Comparison of ENCODE assay signal across 8 cellular contexts in the genomic region with DNA sequence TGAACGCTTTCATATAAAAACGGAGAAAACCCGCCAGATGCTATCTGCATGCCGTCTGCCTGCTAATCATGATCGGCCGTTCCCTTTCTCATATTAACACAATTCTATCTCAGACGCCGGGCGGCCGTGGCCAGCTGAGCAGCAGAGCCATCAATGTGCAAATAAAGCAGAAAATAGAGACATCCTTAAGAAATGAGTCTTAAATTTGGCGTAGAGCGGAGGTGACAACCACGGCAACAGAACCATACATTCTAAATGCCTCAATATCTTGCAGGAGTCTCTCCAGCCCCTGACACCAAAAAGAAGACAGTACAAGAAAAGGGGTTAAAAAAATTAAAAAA. TPM values are rescaled to one million over a fixed set of nuclear protein-coding genes. Genes with fewer than 3 reads are reported as not detected.
DNase-seq lines count a peak whose midpoint lies in the region; ATAC-seq and TF ChIP-seq lines count a peak whose summit lies in the region.

No MANE protein-coding gene starts in this region.

- ATAC-seq in GM18907 (IDR thresholded peaks at IDR 0.05; ENCODE audit: unreplicated experiment), result no peak
- ATAC-seq in HG02884 (IDR thresholded peaks at IDR 0.05; ENCODE audit: unreplicated experiment), result no peak

- H3K9me2 ChIP-seq in PC-9 (ENCODE audit: insufficient read depth), result no peaks in the 10 kb centered on the region

- H3K79me2 ChIP-seq in PC-9 (ENCODE audit: low read depth), result peaks cover 45% of the 10 kb centered on the region
- H3K79me2 ChIP-seq in parathyroid adenoma, result no peaks in the 10 kb centered on the region

- intact Hi-C loops in PC-9 (cut with micrococcal nuclease; ENCODE audit: unreplicated experiment), result loop anchor here (2.0 kb wide), 1 partner anchor 1159 kb away; no protein-coding TSS in a partner anchor

- no TSS peak for BruUV-seq in PC-9 (replicated peaks; lab: Mats Ljungman, UMichigan)

- H4K20me1 ChIP-seq in PC-9 (ENCODE audit: insufficient read depth), result peaks cover 8% of the 10 kb centered on the region; the same call in 1 of the 2 replicates

- POLR2A ChIA-PET in PC-9 (lab: Charles Lee; ENCODE audit: unreplicated experiment), result no interaction called here

- peak; percentile 23 for DNase-seq in activated T-cell treated with anti-CD3 and anti-CD28 coated beads, Interleukin-2, amount 50 U/mL, for 1 hour
- DNase-seq in activated T-cell treated with anti-CD3 and anti-CD28 coated beads for 4 hours (no peak), PC-9 (peak in 1 of 2 experiments; percentile 38), endothelial cell (ENCODE audit: low spot score) (no peak), NCI-H446 treated with DMSO at 0.1 percent for 48 hours (lab: John Stamatoyannopoulos, UW) (no peak)

- H3K4me1 ChIP-seq in PC-9 (replicated peaks; ENCODE audit: insufficient read depth), result peaks cover 24% of the 10 kb centered on the region
- peaks cover 3% of the 10 kb centered on the region for H3K4me1 ChIP-seq in parathyroid adenoma

- H3K9me3 Mint-ChIP-seq in endothelial cell (ENCODE audit: unreplicated experiment), result no peaks in the 10 kb centered on the region

- no peaks in the 10 kb centered on the region; the same call in 1 of the 2 replicates for H3F3A ChIP-seq in PC-9 (ENCODE audit: insufficient read depth, low read depth)

- CTCF ChIA-PET in PC-9 (lab: Charles Lee), result no interaction called here

- H3K27ac ChIP-seq in PC-9 (no peak overlapping the region), parathyroid adenoma (peak overlapping the region; percentile 50)

- peaks cover 22% of the 10 kb centered on the region for H3K27me3 Mint-ChIP-seq in endothelial cell (ENCODE audit: unreplicated experiment)

- H3K9ac ChIP-seq in parathyroid adenoma, result no peak overlapping the region

- H3K4me1 Mint-ChIP-seq in endothelial cell (ENCODE audit: unreplicated experiment), result peaks cover 29% of the 10 kb centered on the region

- H3K27me3 ChIP-seq in PC-9 (ENCODE audit: insufficient read depth, low read depth) (no peaks in the 10 kb centered on the region), parathyroid adenoma (ENCODE audit: control insufficient read depth, insufficient read depth, low read length) (no peaks in the 10 kb centered on the region)

- no peaks in the 10 kb centered on the region for H3K9me3 ChIP-seq in PC-9 (ENCODE audit: insufficient read depth, low read depth)
- no peaks in the 10 kb centered on the region for H3K9me3 ChIP-seq in parathyroid adenoma (ENCODE audit: control insufficient read depth, low read length)

- no peaks in the 10 kb centered on the region for H3K36me3 Mint-ChIP-seq in endothelial cell (ENCODE audit: low read depth, unreplicated experiment)

- H2AFZ ChIP-seq in PC-9, result peak overlapping the region; percentile 80
- H2AFZ ChIP-seq in parathyroid adenoma, result peak overlapping the region; percentile 72

- peak overlapping the region; percentile 53 for H3K27ac Mint-ChIP-seq in endothelial cell (ENCODE audit: unreplicated experiment)

- peak overlapping the region; percentile 81 for H3K4me2 ChIP-seq in PC-9
- H3K4me2 ChIP-seq in parathyroid adenoma (ENCODE audit: low read length), result peak overlapping the region; percentile 9

- peak overlapping the region; percentile 91 for H3K4me3 Mint-ChIP-seq in endothelial cell (ENCODE audit: unreplicated experiment)

- H3K4me3 ChIP-seq in PC-9, result peak overlapping the region; percentile 80
- H3K4me3 ChIP-seq in parathyroid adenoma (ENCODE audit: low read depth, low read length), result peak overlapping the region; percentile 38

- H3K36me3 ChIP-seq in PC-9 (ENCODE audit: low read depth), result no peaks in the 10 kb centered on the region
- no peaks in the 10 kb centered on the region for H3K36me3 ChIP-seq in parathyroid adenoma (ENCODE audit: control insufficient read depth, insufficient read depth, low read length)

- TF ChIP-seq CTCF in PC-9 (conservative IDR thresholded peaks at IDR 0.05) (no peak), endothelial cell (IDR thresholded peaks at IDR 0.05; ENCODE audit: unreplicated experiment) (no peak), parathyroid adenoma (IDR thresholded peaks at IDR 0.05) (no peak)

RNA-seq across cellular contexts. Expression of gene IRX5, which starts 2.7 kb away (rescaled TPM):
- not detected in 2 replicates for total RNA-seq in PC-9 (2021)
- total RNA-seq in endothelial cell (ENCODE audit: unreplicated experiment), result 2.6 TPM
